ENCODE assay signal across 9 cellular contexts in the genomic region with DNA sequence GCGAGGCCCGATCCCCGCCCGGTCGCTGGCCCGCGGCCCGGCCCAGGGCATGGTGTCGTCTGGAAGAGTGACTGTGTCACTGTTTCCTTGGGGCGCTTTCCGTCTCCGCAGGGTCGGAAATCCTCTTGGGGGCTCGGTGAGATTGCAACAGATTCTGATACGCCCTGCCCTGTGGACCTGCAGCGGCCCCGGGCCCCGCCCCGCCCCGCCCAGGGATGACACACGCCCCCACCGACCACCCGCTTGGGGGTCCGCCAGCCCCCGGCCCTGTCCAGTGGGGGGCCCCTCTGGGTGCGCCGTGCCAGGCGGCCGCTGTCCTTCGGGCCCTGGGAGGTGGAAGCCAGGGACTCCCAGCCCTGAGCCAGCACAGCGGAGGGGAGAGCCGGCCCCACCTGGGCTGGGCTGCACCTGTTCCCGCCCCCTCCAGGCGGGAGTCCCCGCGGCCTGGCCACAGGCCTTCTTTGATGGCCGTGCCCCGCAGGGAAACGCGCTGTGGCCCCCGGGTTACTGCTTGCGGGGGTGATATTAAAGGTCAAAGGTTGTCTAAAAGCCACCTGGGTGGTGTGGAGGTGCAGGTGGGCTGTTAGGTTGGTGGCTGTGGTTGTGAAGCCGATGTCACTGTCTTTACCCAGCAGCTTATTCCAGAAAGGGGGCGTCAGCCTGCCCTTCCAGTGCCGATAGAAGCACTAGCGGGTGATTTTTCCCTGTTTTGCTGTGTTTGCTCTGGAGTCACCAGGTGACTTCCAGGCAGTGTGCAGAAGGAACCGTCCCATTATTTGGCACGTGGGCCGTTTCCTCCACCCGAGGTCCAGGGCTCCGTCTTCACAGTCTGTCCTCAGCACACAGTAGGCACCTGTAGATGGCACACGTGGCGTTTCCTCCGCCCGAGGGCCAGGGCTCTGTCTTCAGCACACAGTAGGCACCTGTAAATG. TPM values are rescaled to one million over a fixed set of nuclear protein-coding genes. Genes with fewer than 3 reads are reported as not detected.
DNase-seq lines count a peak whose midpoint lies in the region; ATAC-seq and TF ChIP-seq lines count a peak whose summit lies in the region.
"Had no signal": no experiment of that assay in that cellular context is flagged by ENCODE, and none has a peak within 500 bp of the region (broad histone marks: within the 10 kb centered on the region; RNA-seq: fewer than 3 reads in every experiment).

No MANE protein-coding gene starts in this region.

- H3K79me2 ChIP-seq in neural progenitor cell (ENCODE audit: low read depth), result peaks cover 10% of the 10 kb centered on the region

- peaks cover 30% of the 10 kb centered on the region for H3F3A ChIP-seq in neural progenitor cell (ENCODE audit: low read depth)

- H3K4me1 Mint-ChIP-seq in endodermal cell (peaks cover 2% of the 10 kb centered on the region), neural progenitor cell (peaks cover 18% of the 10 kb centered on the region)

- H2AFZ ChIP-seq in neural progenitor cell (replicated peaks), result no peak overlapping the region

- H3K4me1 ChIP-seq in endodermal cell (ENCODE audit: control insufficient read depth, insufficient read depth, low read length) (peaks cover 3% of the 10 kb centered on the region), neural progenitor cell (peaks cover 20% of the 10 kb centered on the region), foreskin keratinocyte (no peaks in the 10 kb centered on the region)

- H3K36me3 Mint-ChIP-seq in endodermal cell (ENCODE audit: low read depth) (no peaks in the 10 kb centered on the region), neural progenitor cell (no peaks in the 10 kb centered on the region)

- no peak for DNase-seq in GM06990 (ENCODE audit: extremely low read depth, insufficient read length)
- peak; percentile 76 for DNase-seq in endodermal cell
- peak; percentile 61 for DNase-seq in neural progenitor cell (ENCODE audit: low spot score)
- DNase-seq in foreskin keratinocyte, result no peak
- no peak for DNase-seq in islet precursor cell

- ATAC-seq in HG03095 (IDR thresholded peaks at IDR 0.05; ENCODE audit: unreplicated experiment) (peak; percentile 8), GM21576 (IDR thresholded peaks at IDR 0.05; ENCODE audit: unreplicated experiment) (no peak), foreskin keratinocyte (no peak)

- H3K4me2 ChIP-seq in neural progenitor cell, result peak overlapping the region; percentile 98

- WGBS in endodermal cell (ENCODE audit: insufficient coverage in 1 of 2, insufficient read length in 1 of 2), 2 experiments, result 15 to 26% methylated on average over 28 to 55 of the region's 55 CpGs

- peaks cover 31% of the 10 kb centered on the region for H3K27me3 Mint-ChIP-seq in endodermal cell (ENCODE audit: insufficient read depth)
- peaks cover under 1% of the 10 kb centered on the region for H3K27me3 Mint-ChIP-seq in neural progenitor cell (ENCODE audit: insufficient read depth, low read depth)

- H3K9me3 Mint-ChIP-seq in endodermal cell (no peaks in the 10 kb centered on the region), neural progenitor cell (no peaks in the 10 kb centered on the region)

- TF ChIP-seq CTCF in GM06990 (IDR thresholded peaks at IDR 0.05; ENCODE audit: insufficient read depth, low read length, poor library complexity, severe bottlenecking) (no peak), WI38 (IDR thresholded peaks at IDR 0.05; ENCODE audit: low read depth, low read length) (no peak), endodermal cell (conservative IDR thresholded peaks at IDR 0.05) (no peak), neural progenitor cell (IDR thresholded peaks at IDR 0.05) (no peak), foreskin keratinocyte (conservative IDR thresholded peaks at IDR 0.05) (no peak)

- peak overlapping the region; percentile 63 for H3K4me3 Mint-ChIP-seq in endodermal cell
- peak overlapping the region; percentile 80 for H3K4me3 Mint-ChIP-seq in neural progenitor cell

- no peak overlapping the region for H3K9ac ChIP-seq in endodermal cell (ENCODE audit: extremely low read depth, low read length, poor library complexity, severe bottlenecking)
- no peak overlapping the region for H3K9ac ChIP-seq in neural progenitor cell

- H3K36me3 ChIP-seq in GM06990 (ENCODE audit: control insufficient read depth, insufficient read depth, low read length), result no peaks in the 10 kb centered on the region
- H3K36me3 ChIP-seq in endodermal cell (ENCODE audit: control insufficient read depth, insufficient read depth, low read length), result no peaks in the 10 kb centered on the region
- no peaks in the 10 kb centered on the region for H3K36me3 ChIP-seq in neural progenitor cell

- H3K4me3 ChIP-seq in GM06990 (replicated peaks; ENCODE audit: low read depth, low read length), result peak overlapping the region; percentile 65
- peak overlapping the region; percentile 68 for H3K4me3 ChIP-seq in WI38 (ENCODE audit: low read depth, low read length)
- H3K4me3 ChIP-seq in endodermal cell (ENCODE audit: low read length), result peak overlapping the region; percentile 77
- peak overlapping the region; percentile 97 for H3K4me3 ChIP-seq in neural progenitor cell

- H3K9me3 ChIP-seq in endodermal cell (ENCODE audit: control insufficient read depth, low read length) (no peaks in the 10 kb centered on the region), neural progenitor cell (ENCODE audit: low read depth) (no peaks in the 10 kb centered on the region)

- peaks cover 50% of the 10 kb centered on the region for H4K20me1 ChIP-seq in neural progenitor cell (ENCODE audit: low read depth)

- H3K27ac Mint-ChIP-seq in endodermal cell (no peak overlapping the region), neural progenitor cell (no peak overlapping the region)

- no peaks in the 10 kb centered on the region; the same call in 1 of the 2 replicates for H3K27me3 ChIP-seq in GM06990 (replicated peaks; ENCODE audit: control insufficient read depth, insufficient read depth, low read length)
- H3K27me3 ChIP-seq in endodermal cell (ENCODE audit: control insufficient read depth, insufficient read depth, low read length, poor library complexity, severe bottlenecking), result peaks cover 31% of the 10 kb centered on the region
- H3K27me3 ChIP-seq in neural progenitor cell, result peaks cover 58% of the 10 kb centered on the region
- H3K27me3 ChIP-seq in foreskin keratinocyte, result peaks cover 29% of the 10 kb centered on the region

- H3K27ac ChIP-seq in endodermal cell (ENCODE audit: low read depth, low read length) (no peak overlapping the region), neural progenitor cell (no peak overlapping the region), foreskin keratinocyte (no peak overlapping the region)

RNA-seq across cellular contexts. Expression of a gene that starts 0.8 kb away (rescaled TPM):
- 10 to 100 TPM; 15.7 to 19.4 TPM for total RNA-seq in endodermal cell
- 9.0 TPM for polyA plus RNA-seq in endodermal cell (2013, experiment 1 of 2)
- polyA plus RNA-seq in endodermal cell (2013, experiment 2 of 2), result 9.4 TPM
- total RNA-seq in neural progenitor cell (ENCODE audit: low replicate concordance), result 8.2 and 11.9 TPM in 2 replicates
- 7.7 and 7.8 TPM in 2 replicates for total RNA-seq in foreskin keratinocyte
- 2.5 and 2.9 TPM in 2 replicates for polyA plus RNA-seq in foreskin keratinocyte

RNA-seq across cellular contexts. Expression of a gene that starts 4.6 kb away (rescaled TPM):
- total RNA-seq in endodermal cell (under 1 TPM; 0.48 to 0.62 TPM), neural progenitor cell (ENCODE audit: low replicate concordance) (1.7 and 3.6 TPM in 2 replicates), foreskin keratinocyte (0.04 and 0.07 TPM in 2 replicates)
- polyA plus RNA-seq in endodermal cell (2013, experiment 1 of 2), result 1.0 TPM
- 0.75 TPM for polyA plus RNA-seq in endodermal cell (2013, experiment 2 of 2)
- not detected in 2 replicates for polyA plus RNA-seq in foreskin keratinocyte
- total RNA-seq: T-helper 1 cell treated with Interleukin-12 subunit alpha and Interleukin-12 subunit beta and Interleukin-4 antibody, amounts not matched to agents 30 ng/mL and 1 ng/mL, for 36 hours had no signal

RNA-seq across cellular contexts. Expression of a gene that starts 15.8 kb away (rescaled TPM):
- total RNA-seq in endodermal cell (10 to 100 TPM; 44.0 to 57.6 TPM), neural progenitor cell (ENCODE audit: low replicate concordance) (29.1 and 62.1 TPM in 2 replicates), foreskin keratinocyte (17.7 and 19.8 TPM in 2 replicates)
- 32.9 TPM for polyA plus RNA-seq in endodermal cell (2013, experiment 1 of 2)
- polyA plus RNA-seq in endodermal cell (2013, experiment 2 of 2), result 28.1 TPM
- polyA plus RNA-seq in foreskin keratinocyte, result 21.6 and 22.6 TPM in 2 replicates

RNA-seq across cellular contexts. Expression of a gene that starts 38.1 kb away (rescaled TPM):
- total RNA-seq in endodermal cell (100 to 1,000 TPM; 176 to 180 TPM), neural progenitor cell (ENCODE audit: low replicate concordance) (11.6 and 44.3 TPM in 2 replicates), foreskin keratinocyte (69.8 and 73.3 TPM in 2 replicates)
- 220 TPM for polyA plus RNA-seq in endodermal cell (2013, experiment 1 of 2)
- polyA plus RNA-seq in endodermal cell (2013, experiment 2 of 2), result 207 TPM
- 213 and 228 TPM in 2 replicates for polyA plus RNA-seq in foreskin keratinocyte

RNA-seq across cellular contexts. Expression of a gene that starts 44.5 kb away (rescaled TPM):
- total RNA-seq in endodermal cell (10 to 100 TPM; 74.6 to 82.2 TPM), neural progenitor cell (ENCODE audit: low replicate concordance) (11.7 and 39.2 TPM in 2 replicates), foreskin keratinocyte (19.0 and 20.5 TPM in 2 replicates)
- polyA plus RNA-seq in endodermal cell (2013, experiment 1 of 2), result 24.8 TPM
- 19.3 TPM for polyA plus RNA-seq in endodermal cell (2013, experiment 2 of 2)
- polyA plus RNA-seq in foreskin keratinocyte, result 17.5 and 20.7 TPM in 2 replicates

Comparison
In these comparisons a context has a peak if more than half of its experiments do, and no peak if none do; other contexts are left out.
1. DNase-seq: peak in endodermal cell (single experiment) and neural progenitor cell (single experiment); none in GM06990 (single experiment), foreskin keratinocyte (0 of 2) and islet precursor cell (single experiment).
2. Peak in every context shown above with its lines, with median percentiles within 50 percentile points of each other: H3K4me3 ChIP-seq.